Comparison of ENCODE assay signal across 10 cellular contexts in the genomic region with DNA sequence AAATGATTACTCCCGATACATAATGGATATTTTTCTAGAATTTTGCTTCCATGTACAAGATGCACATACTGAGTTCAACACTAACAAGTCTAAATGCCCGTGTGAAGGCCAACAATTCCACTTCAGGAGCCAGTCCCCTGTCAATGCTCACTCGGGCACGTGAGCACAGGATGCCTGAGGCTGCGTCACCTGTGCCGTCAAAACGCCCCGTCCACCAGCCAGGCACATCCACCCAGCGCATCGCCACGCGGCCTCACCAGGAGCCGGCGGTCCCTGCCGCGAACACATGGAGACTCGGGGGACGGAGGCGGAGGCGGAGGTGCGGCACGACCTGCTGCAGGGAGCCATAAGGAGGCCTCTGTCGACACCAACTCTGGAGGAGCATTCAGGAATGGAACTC. TPM values are rescaled to one million over a fixed set of nuclear protein-coding genes. Genes with fewer than 3 reads are reported as not detected.
DNase-seq lines count a peak whose midpoint lies in the region; ATAC-seq and TF ChIP-seq lines count a peak whose summit lies in the region.
"Had no signal": no experiment of that assay in that cellular context is flagged by ENCODE, and none has a peak within 500 bp of the region (broad histone marks: within the 10 kb centered on the region; RNA-seq: fewer than 3 reads in every experiment).

No MANE protein-coding gene starts in this region.

- H3K27me3 ChIP-seq in left lung (no peaks in the 10 kb centered on the region), gastrocnemius medialis (no peaks in the 10 kb centered on the region)

- intact Hi-C loops in left lung (cut with DNase I) = loop anchor here in 1 of 2 donors (10.0 kb wide), 1 partner anchor 215 kb away; no protein-coding TSS in a partner anchor
- intact Hi-C loops in gastrocnemius medialis (cut with DNase I; ENCODE audit: low total_unique reads) = loop anchor here (1.0 to 10.0 kb wide), 6 partner anchors 9 to 443 kb away; partner anchors contain the start of gene BRSK2

- in situ Hi-C loops in gastrocnemius medialis (cut with MboI; ENCODE audit: low sequenced_read_pairs in 4 of 4) (loop anchor here in 1 of 4 donors (25.0 kb wide), 1 partner anchor 213 kb away; no protein-coding TSS in a partner anchor), ACHN (cut with HindIII; ENCODE audit: low pct_ligation_motif_present, low pct_unique_long_range_greater_than_20kb, low sequenced_read_pairs) (no loop called here)

- H3K27ac ChIP-seq in angular gyrus (ENCODE audit: low read depth, low read length) (peak overlapping the region; percentile 80), left lung (peak overlapping the region; percentile 48 to 51), gastrocnemius medialis (peak overlapping the region; percentile 89 to 94 (median 92))

- no peak for TF ChIP-seq POLR2A in gastrocnemius medialis (IDR thresholded peaks at IDR 0.05)

- ATAC-seq in left lung = no peak
- no peak for ATAC-seq in gastrocnemius medialis

- H3K9me3 ChIP-seq in left lung (no peaks in the 10 kb centered on the region), gastrocnemius medialis (no peaks in the 10 kb centered on the region)

- TF ChIP-seq CTCF in left lung (IDR thresholded peaks at IDR 0.05) (no peak), gastrocnemius medialis (IDR thresholded peaks at IDR 0.05 in 4 of 5, conservative IDR thresholded peaks at IDR 0.05 in 1 of 5) (no peak)

- H3K4me1 ChIP-seq in left lung (peaks cover 34 to 58% of the 10 kb centered on the region in 2 donors), gastrocnemius medialis (peaks cover 42 to 43% of the 10 kb centered on the region in 2 donors)

- H3K36me3 ChIP-seq in left lung (peaks cover 0 to 33% of the 10 kb centered on the region in 2 donors), gastrocnemius medialis (peaks cover 0 to 7% of the 10 kb centered on the region in 2 donors)

- H3K4me3 ChIP-seq in left lung (no peak overlapping the region), gastrocnemius medialis (peak overlapping the region in 1 of 4 donors; percentile 8)

- DNase-seq in ELF-1 (ENCODE audit: low read depth, low spot score) (peak; percentile 24), left lung (peak in 1 of 2 donors; percentile 82), gastrocnemius medialis (peak in 1 of 2 donors; percentile 55), amniotic stem cell (lab: John Stamatoyannopoulos, UW) (no peak), SIG-M5 treated with dmso at 0.1 percent for 504 hours (lab: John Stamatoyannopoulos, UW; ENCODE audit: unreplicated experiment) (no peak), ACHN (no peak), AG08395 (ENCODE audit: low spot score) (no peak)
- DNase-seq: CD4-positive, CD25-positive, alpha-beta regulatory T cell; NCI-H2171 had no signal

RNA-seq across cellular contexts. Expression of gene TOLLIP, which starts 9.8 kb away (rescaled TPM):
- total RNA-seq in left lung (10 to 100 TPM; 54.7 to 63.5 TPM), gastrocnemius medialis (10 to 100 TPM; 49.8 to 91.7 (median 85.0) TPM)
